In genomic region chr3:60461199-60461598, GRCh38 we compare ENCODE assay signal across 22 cellular contexts.
"Had no signal": no experiment of that assay in that cellular context is flagged by ENCODE, and none has a peak within 500 bp of the region (broad histone marks: within the 10 kb centered on the region; RNA-seq: fewer than 3 reads in every experiment).

No MANE protein-coding gene starts in this region.

- ATAC-seq: activated CD8-positive, alpha-beta T cell treated with anti-CD3 and anti-CD28 coated beads for 36 hours; activated naive CD8-positive, alpha-beta T cell treated with anti-CD3 and anti-CD28 coated beads, Interleukin-2, amount 50 U/mL, for 24 hours; activated T-cell treated with anti-CD3 and anti-CD28 coated beads, Interleukin-2, amount 50 U/mL, for 4 hours; activated T-helper 17 cell treated with anti-CD3 and anti-CD28 coated beads, Interleukin-2, amount 50 U/mL, for 72 hours; foreskin keratinocyte; heart right ventricle; left lobe of liver; right cardiac atrium; stimulated activated naive CD8-positive, alpha-beta T cell treated with anti-CD3 and anti-CD28 coated beads, Interleukin-15, Interleukin-2, amounts not matched to agents 100 U/mL and 50 U/mL, for 24 hours had no signal

- H3K4me3 ChIP-seq: esophagus squamous epithelium, heart right ventricle, testis had no signal

- H3K27me3 ChIP-seq: esophagus squamous epithelium, foreskin keratinocyte, heart right ventricle, testis had no signal

- H3K36me3 ChIP-seq: esophagus squamous epithelium, heart right ventricle had no signal

- DNase-seq: activated B cell treated with CpG ODN at 0.5 μM for 24 hours; activated CD4-positive, alpha-beta T cell treated with anti-CD3 and anti-CD28 coated beads, Interleukin-2, amount 50 U/mL, for 1 hour; activated CD8-positive, alpha-beta T cell treated with anti-CD3 and anti-CD28 coated beads for 36 hours; activated naive CD8-positive, alpha-beta T cell treated with anti-CD3 and anti-CD28 coated beads, Interleukin-2, amount 50 U/mL, for 24 hours; activated T-cell treated with anti-CD3 and anti-CD28 coated beads, Interleukin-2, amount 50 U/mL, for 4 hours; amygdala; effector CD8-positive, alpha-beta T cell; esophagus squamous epithelium; foreskin keratinocyte; heart right ventricle; kidney glomerular epithelial cell; mammary epithelial cell; posterior cingulate gyrus; right cardiac atrium; stimulated activated CD4-positive, alpha-beta T cell treated with anti-CD3 and anti-CD28 coated beads, Interleukin-4, amount 100 ng/mL, for 1 hour; stimulated activated naive CD8-positive, alpha-beta T cell treated with anti-CD3 and anti-CD28 coated beads, Interleukin-15, Interleukin-2, amounts not matched to agents 100 U/mL and 50 U/mL, for 24 hours; T-helper 1 cell; testis; trophoblast cell had no signal

- H3K27ac ChIP-seq: epithelial cell of prostate, esophagus squamous epithelium, foreskin keratinocyte, heart right ventricle, testis had no signal

- H3K9me3 ChIP-seq: esophagus squamous epithelium, testis had no signal

- H3K4me1 ChIP-seq: esophagus squamous epithelium, foreskin keratinocyte, heart right ventricle, testis had no signal
